In genomic region chr4:169058312-169058711, GRCh38 we compare ENCODE assay signal across 25 cellular contexts.
"Had no signal": no experiment of that assay in that cellular context is flagged by ENCODE, and none has a peak within 500 bp of the region (broad histone marks: within the 10 kb centered on the region; RNA-seq: fewer than 3 reads in every experiment).

No MANE protein-coding gene starts in this region.

- H3K27me3 Mint-ChIP-seq: central memory CD8-positive, alpha-beta T cell; stimulated activated naive CD8-positive, alpha-beta T cell treated with anti-CD3 and anti-CD28 coated beads, Interleukin-15, Interleukin-2, amounts not matched to agents 100 ng/mL and 50 ng/mL, for 24 hours had no signal

- H3K27me3 ChIP-seq: colonic mucosa, gastroesophageal sphincter, neutrophil, pancreas, suprapubic skin, transverse colon, upper lobe of right lung, uterus had no signal

- H3K4me1 Mint-ChIP-seq: central memory CD8-positive, alpha-beta T cell; neural crest cell had no signal

- H3K4me1 ChIP-seq: colonic mucosa, uterus had no signal

- DNase-seq: colonic mucosa; effector CD8-positive, alpha-beta T cell; endodermal cell; foreskin fibroblast; lower lobe of right lung; natural killer cell; pancreas; small intestine; stimulated activated CD4-positive, alpha-beta T cell treated with anti-CD3 and anti-CD28 coated beads, Interleukin-15, amount 100 ng/mL, for 24 hours; stimulated activated CD4-positive, alpha-beta T cell treated with anti-CD3 and anti-CD28 coated beads, Interleukin-2, amount 100 ng/mL, for 48 hours; stimulated activated naive B cell treated with anti-CD40 and anti-IgM and Interleukin-4, amounts not matched to agents 10 μg/mL and 1 μg/mL and 100 μg/mL, for 72 hours; transverse colon; upper lobe of right lung had no signal

- H3K9me3 Mint-ChIP-seq: central memory CD8-positive, alpha-beta T cell; dendritic cell treated with granulocyte-macrophage colony-stimulating factor and Interleukin-4, amounts not matched to agents 40 ng/mL and 50 ng/mL, for 4 days; endodermal cell; natural killer cell; neural crest cell; stimulated activated naive B cell treated with anti-CD40 and anti-IgM and Interleukin-4, amounts not matched to agents 10 μg/mL and 1 μg/mL and 100 μg/mL, for 72 hours; stimulated activated naive CD8-positive, alpha-beta T cell treated with anti-CD3 and anti-CD28 coated beads, Interleukin-15, Interleukin-2, amounts not matched to agents 100 ng/mL and 50 ng/mL, for 24 hours had no signal

- ATAC-seq: esophagus mucosa; gastroesophageal sphincter; left lobe of liver; lower lobe of right lung; natural killer cell; pancreas; sciatic nerve; stimulated activated naive B cell treated with anti-CD40 and anti-IgM and Interleukin-4, amounts not matched to agents 10 μg/mL and 1 μg/mL and 100 μg/mL, for 72 hours; upper lobe of right lung had no signal

- H3K27ac ChIP-seq: colonic mucosa, epithelial cell of prostate, lower lobe of right lung, neutrophil, pancreas, transverse colon had no signal

- H3K27ac Mint-ChIP-seq: dendritic cell treated with granulocyte-macrophage colony-stimulating factor and Interleukin-4, amounts not matched to agents 40 ng/mL and 50 ng/mL, for 4 days; endodermal cell; natural killer cell; stimulated activated naive B cell treated with anti-CD40 and anti-IgM and Interleukin-4, amounts not matched to agents 10 μg/mL and 1 μg/mL and 100 μg/mL, for 72 hours; stimulated activated naive CD8-positive, alpha-beta T cell treated with anti-CD3 and anti-CD28 coated beads, Interleukin-15, Interleukin-2, amounts not matched to agents 100 ng/mL and 50 ng/mL, for 24 hours had no signal

- H3K36me3 Mint-ChIP-seq: natural killer cell; stimulated activated naive B cell treated with anti-CD40 and anti-IgM and Interleukin-4, amounts not matched to agents 10 μg/mL and 1 μg/mL and 100 μg/mL, for 72 hours had no signal

- H3K9me3 ChIP-seq: colonic mucosa, gastroesophageal sphincter, lower lobe of right lung, neutrophil, pancreas, suprapubic skin, transverse colon, upper lobe of right lung, uterus had no signal

- H3K36me3 ChIP-seq: colonic mucosa, gastroesophageal sphincter, lower lobe of right lung, neutrophil, pancreas, suprapubic skin, transverse colon, upper lobe of right lung, uterus had no signal

- H3K4me3 Mint-ChIP-seq: central memory CD8-positive, alpha-beta T cell; dendritic cell treated with granulocyte-macrophage colony-stimulating factor and Interleukin-4, amounts not matched to agents 40 ng/mL and 50 ng/mL, for 4 days; endodermal cell; natural killer cell; neural crest cell; stimulated activated naive B cell treated with anti-CD40 and anti-IgM and Interleukin-4, amounts not matched to agents 10 μg/mL and 1 μg/mL and 100 μg/mL, for 72 hours; stimulated activated naive CD8-positive, alpha-beta T cell treated with anti-CD3 and anti-CD28 coated beads, Interleukin-15, Interleukin-2, amounts not matched to agents 100 ng/mL and 50 ng/mL, for 24 hours had no signal

- H3K4me3 ChIP-seq: colonic mucosa, gastroesophageal sphincter, lower lobe of right lung, pancreas, suprapubic skin, transverse colon, upper lobe of right lung, uterus had no signal
